Comparison of ENCODE assay signal across 8 cellular contexts in the genomic region with DNA sequence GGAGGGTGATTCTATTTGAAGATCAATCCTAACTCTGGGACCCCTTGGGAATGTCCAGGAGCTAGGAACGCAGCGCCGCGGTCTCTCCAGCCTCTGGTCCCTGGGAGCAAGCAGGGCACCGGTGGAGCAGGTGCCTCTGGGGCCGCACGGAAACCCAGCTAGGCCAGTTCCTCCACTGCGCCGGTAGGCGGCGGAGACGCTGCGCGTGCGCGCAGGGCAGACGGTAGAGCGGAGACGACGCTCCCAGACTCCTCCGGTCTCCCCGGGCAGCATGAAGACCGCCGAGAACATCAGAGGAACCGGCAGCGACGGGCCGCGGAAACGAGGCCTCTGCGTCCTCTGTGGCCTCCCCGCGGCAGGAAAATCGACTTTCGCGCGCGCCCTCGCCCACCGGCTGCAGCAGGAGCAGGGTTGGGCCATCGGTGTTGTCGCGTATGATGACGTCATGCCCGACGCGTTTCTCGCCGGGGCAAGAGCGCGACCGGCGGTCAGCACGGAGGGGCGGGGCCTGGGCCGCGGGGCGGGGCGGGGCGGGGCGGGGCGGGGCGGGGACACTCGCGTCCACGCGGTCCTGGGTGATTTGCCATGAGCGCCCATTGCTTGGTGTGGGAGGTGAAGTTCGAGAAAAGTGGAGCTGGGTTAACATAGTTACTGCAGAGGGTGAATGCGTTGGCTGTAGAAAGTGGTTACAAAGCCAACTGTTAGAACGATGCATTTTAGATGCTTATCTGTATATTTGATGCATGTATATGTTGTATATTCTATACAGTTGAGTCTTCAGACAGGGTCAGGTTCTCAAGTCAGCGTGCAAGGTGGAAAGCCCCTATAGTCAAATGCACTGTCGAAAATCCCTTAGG. TPM values are rescaled to one million over a fixed set of nuclear protein-coding genes. Genes with fewer than 3 reads are reported as not detected.
DNase-seq lines count a peak whose midpoint lies in the region; ATAC-seq, FAIRE-seq and TF ChIP-seq lines count a peak whose summit lies in the region.

A gene with protein sequence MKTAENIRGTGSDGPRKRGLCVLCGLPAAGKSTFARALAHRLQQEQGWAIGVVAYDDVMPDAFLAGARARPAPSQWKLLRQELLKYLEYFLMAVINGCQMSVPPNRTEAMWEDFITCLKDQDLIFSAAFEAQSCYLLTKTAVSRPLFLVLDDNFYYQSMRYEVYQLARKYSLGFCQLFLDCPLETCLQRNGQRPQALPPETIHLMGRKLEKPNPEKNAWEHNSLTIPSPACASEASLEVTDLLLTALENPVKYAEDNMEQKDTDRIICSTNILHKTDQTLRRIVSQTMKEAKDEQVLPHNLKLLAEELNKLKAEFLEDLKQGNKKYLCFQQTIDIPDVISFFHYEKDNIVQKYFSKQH (plus strand): TSS at position 193 of the 857 bp plus-strand sequence. CDS start 79 bp downstream, at position 272.

- H3K9me3 Mint-ChIP-seq in CD4-positive, CD25-positive, alpha-beta regulatory T cell = no peaks in the 10 kb centered on the region
- H3K9me3 Mint-ChIP-seq in dendritic cell treated with granulocyte-macrophage colony-stimulating factor and Interleukin-4, amounts not matched to agents 40 ng/mL and 50 ng/mL, for 4 days = no peaks in the 10 kb centered on the region

- TSS peak; percentile 94 for BruUV-seq in HepG2 (replicated peaks; lab: Mats Ljungman, UMichigan)

- peaks cover 10% of the 10 kb centered on the region for H3K4me1 ChIP-seq in CD4-positive, CD25-positive, alpha-beta regulatory T cell (ENCODE audit: control insufficient read depth, insufficient read depth, low read length, poor library complexity, severe bottlenecking)
- H3K4me1 ChIP-seq in HepG2 (ENCODE audit: insufficient read depth, low read length) = peaks cover 28% of the 10 kb centered on the region

- H3K36me3 ChIP-seq in CD4-positive, CD25-positive, alpha-beta regulatory T cell (ENCODE audit: control insufficient read depth, insufficient read depth, low read length) = no peaks in the 10 kb centered on the region
- peaks cover 1 to 15% of the 10 kb centered on the region in 2 experiments; a peak in 2 of 5 replicates for H3K36me3 ChIP-seq in HepG2 (replicated peaks in 1 of 2; ENCODE audit: control insufficient read depth in 1 of 2, insufficient read depth in 2 of 2, low read length in 2 of 2)

- in situ Hi-C loops in HepG2 (cut with HindIII; ENCODE audit: extremely low pct_ligation_motif_present, low pct_unique_long_range_greater_than_20kb) = no loop called here

- POLR2A ChIA-PET in HepG2 (lab: Yijun Ruan, JAX) = interaction anchor here (0.9 to 6.4 kb wide), 9 partner anchors 9 to 173 kb away, joined by 3 to 37 read pairs (median 6); a partner anchor contains a TSS

- H3K36me3 Mint-ChIP-seq in CD4-positive, CD25-positive, alpha-beta regulatory T cell = peaks cover 5% of the 10 kb centered on the region
- H3K36me3 Mint-ChIP-seq in dendritic cell treated with granulocyte-macrophage colony-stimulating factor and Interleukin-4, amounts not matched to agents 40 ng/mL and 50 ng/mL, for 4 days (ENCODE audit: low read depth) = peaks cover 15% of the 10 kb centered on the region

- H3K27ac ChIP-seq in CD4-positive, CD25-positive, alpha-beta regulatory T cell (ENCODE audit: insufficient read depth, low read length, poor library complexity, severe bottlenecking) = peak within 1 kb of the TSS; percentile 89
- peak within 1 kb of the TSS; percentile 97 for H3K27ac ChIP-seq in HepG2 (ENCODE audit: extremely low read length, insufficient read depth, low read length)

- peak within 1 kb of the TSS; percentile 100 for H3K4me2 ChIP-seq in HepG2 (ENCODE audit: low read depth, low read length)

- peak; percentile 86 to 94 (median 91) for DNase-seq in CD4-positive, CD25-positive, alpha-beta regulatory T cell
- DNase-seq in NCI-H69 (lab: John Stamatoyannopoulos, UW) = peak; percentile 89
- DNase-seq in activated CD4-positive, alpha-beta T cell treated with anti-CD3 and anti-CD28 coated beads, Interleukin-2, amount 50 U/mL, for 24 hours (ENCODE audit: low read depth in 1 of 2, low spot score in 1 of 2) = peak; percentile 78 to 85
- DNase-seq in HepG2 (ENCODE audit: low spot score) = peak; percentile 81
- DNase-seq in stimulated activated CD4-positive, alpha-beta T cell treated with anti-CD3 and anti-CD28 coated beads, Interleukin-2, amount 100 ng/mL, for 48 hours = peak; percentile 79 to 87

- peak within 1 kb of the TSS; percentile 85 for H3K4me3 ChIP-seq in CD4-positive, CD25-positive, alpha-beta regulatory T cell (ENCODE audit: low read depth, low read length)
- peak within 1 kb of the TSS; percentile 72 to 95 (median 72) for H3K4me3 ChIP-seq in HepG2 (replicated peaks in 1 of 3; ENCODE audit: insufficient read depth in 1 of 3, low read depth in 2 of 3, low read length in 3 of 3)

- no peak for FAIRE-seq in HepG2 (lab: Jason Lieb, UNC)

- H4K20me1 ChIP-seq in HepG2 (ENCODE audit: insufficient read depth, low read length) = no peaks in the 10 kb centered on the region

- H3K4me1 Mint-ChIP-seq in CD4-positive, CD25-positive, alpha-beta regulatory T cell = peaks cover 9 to 17% (median 14%) of the 10 kb centered on the region in 4 donors
- H3K4me1 Mint-ChIP-seq in dendritic cell treated with granulocyte-macrophage colony-stimulating factor and Interleukin-4, amounts not matched to agents 40 ng/mL and 50 ng/mL, for 4 days (ENCODE audit: low read depth) = peaks cover 6% of the 10 kb centered on the region

- ATAC-seq in CD4-positive, CD25-positive, alpha-beta regulatory T cell (ENCODE audit: low read depth in 2 of 2) = peak; percentile 97 to 98
- peak; percentile 96 for ATAC-seq in GM19395 (IDR thresholded peaks at IDR 0.05; ENCODE audit: unreplicated experiment)
- peak; percentile 86 for ATAC-seq in HG03558 (IDR thresholded peaks at IDR 0.05; ENCODE audit: extremely low read depth, unreplicated experiment)
- peak; percentile 96 for ATAC-seq in HepG2

- peak; percentile 71 for TF ChIP-seq RAD21 in HepG2 (CRISPR knock-in tag; IDR thresholded peaks at IDR 0.05)

- H3K79me2 ChIP-seq in HepG2 (ENCODE audit: insufficient read depth, low read length) = no peaks in the 10 kb centered on the region

- intact Hi-C loops in dendritic cell treated with granulocyte-macrophage colony-stimulating factor and Interleukin-4, amounts not matched to agents 40 ng/mL and 50 ng/mL, for 4 days (cut with micrococcal nuclease) = loop anchor here (1.0 kb wide), 2 partner anchors 26 to 28 kb away; a partner anchor contains a TSS
- intact Hi-C loops in HepG2 (cut with micrococcal nuclease; ENCODE audit: unreplicated experiment) = no loop called here

- peak within 1 kb of the TSS; percentile 93 to 97 (median 96) for H3K27ac Mint-ChIP-seq in CD4-positive, CD25-positive, alpha-beta regulatory T cell
- H3K27ac Mint-ChIP-seq in dendritic cell treated with granulocyte-macrophage colony-stimulating factor and Interleukin-4, amounts not matched to agents 40 ng/mL and 50 ng/mL, for 4 days = peak within 1 kb of the TSS; percentile 96

- no peaks in the 10 kb centered on the region for H3K9me3 ChIP-seq in CD4-positive, CD25-positive, alpha-beta regulatory T cell (ENCODE audit: control insufficient read depth in 2 of 2, low read length in 2 of 2)
- no peaks in the 10 kb centered on the region for H3K9me3 ChIP-seq in HepG2 (ENCODE audit: low read length)

- H3K27me3 Mint-ChIP-seq in CD4-positive, CD25-positive, alpha-beta regulatory T cell = peaks cover 8% of the 10 kb centered on the region
- peaks cover 8% of the 10 kb centered on the region for H3K27me3 Mint-ChIP-seq in dendritic cell treated with granulocyte-macrophage colony-stimulating factor and Interleukin-4, amounts not matched to agents 40 ng/mL and 50 ng/mL, for 4 days

- 0 out of 4 replicates have a peak, but pooled peaks of 1 of the 2 experiments have one; percentile 16 for TF ChIP-seq EP300 in HepG2 (IDR thresholded peaks at IDR 0.05; ENCODE audit: low read depth in 2 of 2, low read length in 2 of 2)
- no peak; the same call in 1 of the 2 replicates for TF ChIP-seq EP300 in HepG2 (CRISPR knock-in tag; IDR thresholded peaks at IDR 0.05; ENCODE audit: borderline replicate concordance)

- 6% methylated on average over 5 of the region's 73 CpGs for WGBS in HepG2 (ENCODE audit: low lambda C conversion rate)

- peak within 1 kb of the TSS; percentile 89 to 95 (median 94) for H3K4me3 Mint-ChIP-seq in CD4-positive, CD25-positive, alpha-beta regulatory T cell
- H3K4me3 Mint-ChIP-seq in dendritic cell treated with granulocyte-macrophage colony-stimulating factor and Interleukin-4, amounts not matched to agents 40 ng/mL and 50 ng/mL, for 4 days = peak within 1 kb of the TSS; percentile 87

- peak; percentile 81 to 92 for TF ChIP-seq POLR2A in HepG2 (IDR thresholded peaks at IDR 0.05; ENCODE audit: insufficient read depth in 1 of 2, low read depth in 2 of 2, low read length in 2 of 2)

- H3K27me3 ChIP-seq in CD4-positive, CD25-positive, alpha-beta regulatory T cell (ENCODE audit: control insufficient read depth, insufficient read depth, low read length) = no peaks in the 10 kb centered on the region
- no peaks in the 10 kb centered on the region; a peak in 1 of 5 replicates for H3K27me3 ChIP-seq in HepG2 (ENCODE audit: control insufficient read depth in 1 of 2, insufficient read depth in 2 of 2, low read length in 2 of 2)

- H3K9ac ChIP-seq in HepG2 (ENCODE audit: insufficient read depth, low read depth, low read length) = peak within 1 kb of the TSS; percentile 94

- peak; percentile 96 for TF ChIP-seq CTCF in HepG2 (CRISPR knock-in tag; IDR thresholded peaks at IDR 0.05)

- peak within 1 kb of the TSS; percentile 58 for H2AFZ ChIP-seq in HepG2 (ENCODE audit: low read length)

- CTCF ChIA-PET in HepG2 (lab: Yijun Ruan, JAX; ENCODE audit: low intra/inter-chr PET ratio, low total read pairs) = no interaction called here

RNA-seq across cellular contexts. Expression of the gene that starts here (rescaled TPM):
- total RNA-seq in CD4-positive, CD25-positive, alpha-beta regulatory T cell = 9.5 TPM
- polyA plus RNA-seq in CD4-positive, CD25-positive, alpha-beta regulatory T cell = 1 to 10 TPM; 4.1 to 9.2 (median 7.8) TPM
- 9.3 and 9.8 TPM in 2 replicates for total RNA-seq in HepG2 (2016; rRNA removed; fragmentation: Illumina TruSeq; extraction: Trizol)
- 6.0 TPM in 2 replicates for total RNA-seq in HepG2 (2016; cell fraction: cytosol; rRNA removed; fragmentation: Illumina TruSeq; extraction: Trizol; ENCODE audit: low read depth)
- 9.1 and 10.9 TPM in 2 replicates for total RNA-seq in HepG2 (2016; cell fraction: insoluble cytoplasmic fraction; rRNA removed; fragmentation: Illumina TruSeq; extraction: Trizol)
- total RNA-seq in HepG2 (2016; cell fraction: membrane; rRNA removed; fragmentation: Illumina TruSeq; extraction: Trizol) = 7.5 and 8.6 TPM in 2 replicates
- 8.3 and 10.9 TPM in 2 replicates for total RNA-seq in HepG2 (2016; cell fraction: nucleus; rRNA removed; fragmentation: Illumina TruSeq; extraction: Trizol)
- 7.5 and 8.2 TPM in 2 replicates for polyA plus RNA-seq in HepG2 (2011; rRNA removed)
- polyA plus RNA-seq in HepG2 (2011; cell fraction: cytosol; rRNA removed) = 5.3 and 6.7 TPM in 2 replicates
- 5.6 and 6.5 TPM in 2 replicates for polyA plus RNA-seq in HepG2 (2011; cell fraction: nucleus; rRNA removed)
- 5.6 and 7.4 TPM in 2 replicates for polyA plus RNA-seq in HepG2 (2012)
- 5.2 and 6.9 TPM in 2 replicates for polyA plus RNA-seq in HepG2 (2016; cell fraction: cytosol; fragmentation: Illumina TruSeq; extraction: Trizol; ENCODE audit: low read depth)
- polyA plus RNA-seq in HepG2 (2016; cell fraction: insoluble cytoplasmic fraction; fragmentation: Illumina TruSeq; extraction: Trizol; ENCODE audit: low read depth) = 12.0 and 12.9 TPM in 2 replicates
- 6.0 and 7.2 TPM in 2 replicates for polyA plus RNA-seq in HepG2 (2016; cell fraction: membrane; fragmentation: Illumina TruSeq; extraction: Trizol; ENCODE audit: low read depth)
- polyA plus RNA-seq in HepG2 (2016; cell fraction: nucleus; fragmentation: Illumina TruSeq; extraction: Trizol; ENCODE audit: insufficient read depth, low read depth) = 14.7 and 16.0 TPM in 2 replicates
- polyA minus RNA-seq in HepG2 (2011; rRNA and poly(A)+ RNA removed; ENCODE audit: low replicate concordance) = 2.8 and 4.0 TPM in 2 replicates
- polyA minus RNA-seq in HepG2 (2011; cell fraction: cytosol; rRNA and poly(A)+ RNA removed) = 2.2 and 3.2 TPM in 2 replicates
- 11.8 and 12.4 TPM in 2 replicates for polyA minus RNA-seq in HepG2 (2011; cell fraction: nucleus; rRNA and poly(A)+ RNA removed)

Comparison
In these comparisons a context has a peak if more than half of its experiments do, and no peak if none do; other contexts are left out.
1. Peak in every context shown above with its lines: DNase-seq, ATAC-seq, H3K4me3 ChIP-seq and H3K27ac ChIP-seq.